Comparison of ENCODE assay signal across 12 cellular contexts in the genomic region with DNA sequence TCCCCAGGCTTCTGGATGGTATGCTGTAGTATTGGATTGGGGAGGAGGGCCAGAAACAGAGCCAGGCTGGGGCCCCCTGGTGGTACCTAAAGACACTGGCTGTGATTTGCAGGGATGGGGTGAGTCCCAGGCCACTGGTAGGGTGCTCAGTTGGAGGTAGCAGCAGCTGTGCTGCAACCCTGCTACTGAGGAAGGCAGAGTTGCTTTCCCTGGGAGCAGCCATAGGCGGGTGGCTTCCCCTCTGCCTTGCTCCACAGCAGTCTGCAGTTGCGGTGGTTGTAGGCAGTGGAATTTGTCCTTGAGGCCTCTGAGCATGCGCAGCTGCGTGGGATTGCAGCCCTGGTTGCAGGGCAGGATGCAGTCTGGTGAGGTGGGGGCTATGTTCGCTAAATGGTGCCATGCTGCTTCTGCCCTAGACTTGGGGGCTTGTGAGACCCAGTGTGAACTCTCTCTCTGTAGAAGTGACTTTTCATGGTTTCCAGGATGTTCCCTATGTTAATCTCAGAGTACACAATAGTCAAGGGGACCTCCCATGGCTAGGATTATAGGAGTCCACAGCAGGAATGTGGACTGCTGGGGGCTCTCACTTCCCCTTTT. TPM values are rescaled to one million over a fixed set of nuclear protein-coding genes. Genes with fewer than 3 reads are reported as not detected.
DNase-seq lines count a peak whose midpoint lies in the region; ATAC-seq and TF ChIP-seq lines count a peak whose summit lies in the region.
"Had no signal": no experiment of that assay in that cellular context is flagged by ENCODE, and none has a peak within 500 bp of the region (broad histone marks: within the 10 kb centered on the region; RNA-seq: fewer than 3 reads in every experiment).

No MANE protein-coding gene starts in this region.

- H3K36me3 ChIP-seq in right atrium auricular region, result no peaks in the 10 kb centered on the region
- no peaks in the 10 kb centered on the region for H3K36me3 ChIP-seq in testis (ENCODE audit: low read depth, missing control alignments)

- no peak for DNase-seq in Right ventricle myocardium superior
- DNase-seq in right atrium auricular region (ENCODE audit: low spot score), result no peak
- DNase-seq in chondrocyte (ENCODE audit: low spot score), result no peak
- DNase-seq in testis, result peak; percentile 45
- DNase-seq in GM19240 (ENCODE audit: insufficient read length, low spot score), result no peak
- DNase-seq: AML-193, foreskin fibroblast, NCI-H2029, substantia nigra had no signal

- no peaks in the 10 kb centered on the region for H3K36me3 Mint-ChIP-seq in chondrocyte (ENCODE audit: low read depth)

- H3K4me3 ChIP-seq in right atrium auricular region (no peak overlapping the region), testis (no peak overlapping the region)

- no peak overlapping the region for H3K4me3 Mint-ChIP-seq in chondrocyte (ENCODE audit: unreplicated experiment)

- no peaks in the 10 kb centered on the region for H3K27me3 Mint-ChIP-seq in chondrocyte (ENCODE audit: low read depth)

- H3K27me3 ChIP-seq in right atrium auricular region, result no peaks in the 10 kb centered on the region
- no peaks in the 10 kb centered on the region for H3K27me3 ChIP-seq in testis

- H3K4me1 Mint-ChIP-seq in chondrocyte (ENCODE audit: low read depth), result no peaks in the 10 kb centered on the region

- no peak for TF ChIP-seq POLR2A in testis (IDR thresholded peaks at IDR 0.05)

- no peak overlapping the region for H3K27ac Mint-ChIP-seq in chondrocyte (ENCODE audit: unreplicated experiment)

- peaks cover 15% of the 10 kb centered on the region for H3K9me3 Mint-ChIP-seq in chondrocyte (ENCODE audit: low read depth)

- intact Hi-C loops in Right ventricle myocardium superior (cut with DNase I) (no loop called here), testis (cut with DNase I; ENCODE audit: low total_unique reads) (no loop called here)

- no peak for TF ChIP-seq CTCF in right atrium auricular region (IDR thresholded peaks at IDR 0.05)
- peak; percentile 18 for TF ChIP-seq CTCF in chondrocyte (IDR thresholded peaks at IDR 0.05)
- TF ChIP-seq CTCF in testis (IDR thresholded peaks at IDR 0.05), result no peak

- H3K9me3 ChIP-seq in right atrium auricular region, result no peaks in the 10 kb centered on the region
- H3K9me3 ChIP-seq in testis, result no peaks in the 10 kb centered on the region

- peak; percentile 22 for ATAC-seq in Right ventricle myocardium superior (ENCODE audit: poor library complexity)
- peak; percentile 75 for ATAC-seq in HG03442 (IDR thresholded peaks at IDR 0.05; ENCODE audit: unreplicated experiment)
- no peak for ATAC-seq in HG03565 (IDR thresholded peaks at IDR 0.05; ENCODE audit: unreplicated experiment)
- no peak for ATAC-seq in HG03135 (IDR thresholded peaks at IDR 0.05; ENCODE audit: unreplicated experiment)

- 46 to 66% methylated on average over 5 of the region's 5 CpGs for WGBS in testis, 2 donors

- H3K4me1 ChIP-seq in right atrium auricular region (no peaks in the 10 kb centered on the region), testis (no peaks in the 10 kb centered on the region)

- H3K27ac ChIP-seq in right atrium auricular region (no peak overlapping the region), testis (no peak overlapping the region)

RNA-seq across cellular contexts. Expression of a gene that starts 38.9 kb away (rescaled TPM):
- total RNA-seq in Right ventricle myocardium superior (0.19 TPM), right atrium auricular region (under 1 TPM; 0.11 to 0.16 TPM), chondrocyte (1.3 to 2.0 TPM (median 1.4 TPM) in 3 replicates), testis (1 to 10 TPM; 1.5 to 1.8 TPM)
- 0.71 TPM for polyA plus RNA-seq in testis (ENCODE audit: insufficient read depth, low read depth, low replicate concordance)

Comparison
In these comparisons a context has a peak if more than half of its experiments do, and no peak if none do; other contexts are left out.
1. ATAC-seq: peak in Right ventricle myocardium superior (single experiment) and HG03442 (single experiment); none in HG03565 (single experiment) and HG03135 (single experiment).